ENCODE assay signal across 1 cellular context in the genomic region with DNA sequence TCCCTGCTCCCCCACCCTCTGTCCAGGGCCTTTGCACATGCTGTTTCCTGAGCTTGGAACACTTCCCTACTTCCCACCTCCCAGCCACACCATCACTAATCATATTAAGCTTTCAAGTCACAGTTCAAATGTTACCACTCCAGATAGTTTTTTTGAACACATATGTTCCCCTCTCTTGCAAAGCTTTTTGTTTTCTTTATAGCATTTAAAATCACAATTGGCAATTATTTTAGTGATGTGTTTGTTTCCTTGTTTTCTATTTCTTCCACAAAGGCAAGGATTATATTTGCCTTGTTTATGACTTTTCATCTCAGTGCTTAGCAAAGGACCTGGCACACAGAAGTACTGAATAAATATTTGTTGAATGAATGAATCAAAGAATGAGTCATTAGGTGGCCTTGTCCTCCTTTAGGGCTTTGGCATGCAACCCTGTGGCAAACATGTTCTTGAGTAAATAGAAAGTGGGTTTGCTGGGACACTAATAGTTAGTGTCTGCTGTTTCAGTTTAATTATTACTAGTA.
TF ChIP-seq lines count a peak whose summit lies in the region.

No MANE protein-coding gene starts in this region.

TF ChIP-seq in HepG2, 621 proteins besides CTCF, POLR2A, EP300 and RAD21 (continued from another document and continues in another):
- TF ChIP-seq, protein P1, sequence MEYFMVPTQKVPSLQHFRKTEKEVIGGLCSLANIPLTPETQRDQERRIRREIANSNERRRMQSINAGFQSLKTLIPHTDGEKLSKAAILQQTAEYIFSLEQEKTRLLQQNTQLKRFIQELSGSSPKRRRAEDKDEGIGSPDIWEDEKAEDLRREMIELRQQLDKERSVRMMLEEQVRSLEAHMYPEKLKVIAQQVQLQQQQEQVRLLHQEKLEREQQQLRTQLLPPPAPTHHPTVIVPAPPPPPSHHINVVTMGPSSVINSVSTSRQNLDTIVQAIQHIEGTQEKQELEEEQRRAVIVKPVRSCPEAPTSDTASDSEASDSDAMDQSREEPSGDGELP (IDR thresholded peaks at IDR 0.05; ENCODE audit: borderline replicate concordance, low read depth): no peak
- TF ChIP-seq TBL1XR1 (IDR thresholded peaks at IDR 0.05; ENCODE audit: borderline replicate concordance, low read length, partially characterized antibody) (peak; percentile 38), ZNF12 (CRISPR knock-in tag; IDR thresholded peaks at IDR 0.05) (0 out of 2 replicates have a peak, but pooled peaks have one; percentile 60), ZNF614 (CRISPR knock-in tag; IDR thresholded peaks at IDR 0.05; ENCODE audit: borderline replicate concordance) (0 out of 2 replicates have a peak, but pooled peaks have one; percentile 32), DPF2 (CRISPR knock-in tag; IDR thresholded peaks at IDR 0.05; ENCODE audit: borderline replicate concordance, low read depth) (peak; percentile 91), PHF21A (CRISPR knock-in tag; IDR thresholded peaks at IDR 0.05) (peak; percentile 69), ISL2 (CRISPR knock-in tag; IDR thresholded peaks at IDR 0.05) (peak; percentile 96), NRL (CRISPR knock-in tag; IDR thresholded peaks at IDR 0.05; ENCODE audit: borderline replicate concordance) (no peak), ZNF34 (CRISPR knock-in tag; IDR thresholded peaks at IDR 0.05; ENCODE audit: borderline replicate concordance) (no peak), KDM5A (IDR thresholded peaks at IDR 0.05; ENCODE audit: borderline replicate concordance, low read length) (no peak), SOX13 (IDR thresholded peaks at IDR 0.05) (no peak; the same call in 1 of the 2 replicates), SOX13 (CRISPR knock-in tag; conservative IDR thresholded peaks at IDR 0.05 in 1 of 2, IDR thresholded peaks at IDR 0.05 in 1 of 2) (peak in 1 of 2 experiments; percentile 95; a peak in 2 of 4 replicates), KLF12 (CRISPR knock-in tag; IDR thresholded peaks at IDR 0.05; ENCODE audit: borderline replicate concordance) (no peak), JUND (CRISPR knock-in tag; IDR thresholded peaks at IDR 0.05) (peak; percentile 98), ZNF264 (CRISPR knock-in tag; IDR thresholded peaks at IDR 0.05) (peak; percentile 96), SATB2 (CRISPR knock-in tag; IDR thresholded peaks at IDR 0.05) (no peak), NFIC (IDR thresholded peaks at IDR 0.05; ENCODE audit: low read length) (peak; percentile 97), ZNF605 (CRISPR knock-in tag; IDR thresholded peaks at IDR 0.05) (no peak), HHEX (CRISPR knock-in tag; IDR thresholded peaks at IDR 0.05) (peak; percentile 57), U2AF2 (IDR thresholded peaks at IDR 0.05; ENCODE audit: low read depth, low read length) (no peak), ZBTB3 (CRISPR knock-in tag; IDR thresholded peaks at IDR 0.05; ENCODE audit: borderline replicate concordance, low read depth) (peak; percentile 100), EHMT2 (IDR thresholded peaks at IDR 0.05; ENCODE audit: borderline replicate concordance, low read depth, low read length) (peak; percentile 79; the same call in 1 of the 2 replicates), PPARG (CRISPR knock-in tag; conservative IDR thresholded peaks at IDR 0.05) (peak; percentile 81), MBNL3 (CRISPR knock-in tag; conservative IDR thresholded peaks at IDR 0.05) (no peak), IRX3 (CRISPR knock-in tag; IDR thresholded peaks at IDR 0.05; ENCODE audit: borderline replicate concordance, low read depth) (no peak), MLLT10 (CRISPR knock-in tag; IDR thresholded peaks at IDR 0.05) (no peak), HES4 (CRISPR knock-in tag; IDR thresholded peaks at IDR 0.05; ENCODE audit: borderline replicate concordance) (no peak), ZNF713 (CRISPR knock-in tag; IDR thresholded peaks at IDR 0.05) (no peak), CEBPG (CRISPR knock-in tag; IDR thresholded peaks at IDR 0.05) (0 out of 2 replicates have a peak, but pooled peaks have one; percentile 69), ZNF496 (CRISPR knock-in tag; IDR thresholded peaks at IDR 0.05; ENCODE audit: insufficient replicate concordance) (no peak)
- TF ChIP-seq, protein P2, sequence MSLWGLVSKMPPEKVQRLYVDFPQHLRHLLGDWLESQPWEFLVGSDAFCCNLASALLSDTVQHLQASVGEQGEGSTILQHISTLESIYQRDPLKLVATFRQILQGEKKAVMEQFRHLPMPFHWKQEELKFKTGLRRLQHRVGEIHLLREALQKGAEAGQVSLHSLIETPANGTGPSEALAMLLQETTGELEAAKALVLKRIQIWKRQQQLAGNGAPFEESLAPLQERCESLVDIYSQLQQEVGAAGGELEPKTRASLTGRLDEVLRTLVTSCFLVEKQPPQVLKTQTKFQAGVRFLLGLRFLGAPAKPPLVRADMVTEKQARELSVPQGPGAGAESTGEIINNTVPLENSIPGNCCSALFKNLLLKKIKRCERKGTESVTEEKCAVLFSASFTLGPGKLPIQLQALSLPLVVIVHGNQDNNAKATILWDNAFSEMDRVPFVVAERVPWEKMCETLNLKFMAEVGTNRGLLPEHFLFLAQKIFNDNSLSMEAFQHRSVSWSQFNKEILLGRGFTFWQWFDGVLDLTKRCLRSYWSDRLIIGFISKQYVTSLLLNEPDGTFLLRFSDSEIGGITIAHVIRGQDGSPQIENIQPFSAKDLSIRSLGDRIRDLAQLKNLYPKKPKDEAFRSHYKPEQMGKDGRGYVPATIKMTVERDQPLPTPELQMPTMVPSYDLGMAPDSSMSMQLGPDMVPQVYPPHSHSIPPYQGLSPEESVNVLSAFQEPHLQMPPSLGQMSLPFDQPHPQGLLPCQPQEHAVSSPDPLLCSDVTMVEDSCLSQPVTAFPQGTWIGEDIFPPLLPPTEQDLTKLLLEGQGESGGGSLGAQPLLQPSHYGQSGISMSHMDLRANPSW (CRISPR knock-in tag; IDR thresholded peaks at IDR 0.05; ENCODE audit: borderline replicate concordance): peak; percentile 70; the same call in 1 of the 2 replicates
- TF ChIP-seq, protein P3, sequence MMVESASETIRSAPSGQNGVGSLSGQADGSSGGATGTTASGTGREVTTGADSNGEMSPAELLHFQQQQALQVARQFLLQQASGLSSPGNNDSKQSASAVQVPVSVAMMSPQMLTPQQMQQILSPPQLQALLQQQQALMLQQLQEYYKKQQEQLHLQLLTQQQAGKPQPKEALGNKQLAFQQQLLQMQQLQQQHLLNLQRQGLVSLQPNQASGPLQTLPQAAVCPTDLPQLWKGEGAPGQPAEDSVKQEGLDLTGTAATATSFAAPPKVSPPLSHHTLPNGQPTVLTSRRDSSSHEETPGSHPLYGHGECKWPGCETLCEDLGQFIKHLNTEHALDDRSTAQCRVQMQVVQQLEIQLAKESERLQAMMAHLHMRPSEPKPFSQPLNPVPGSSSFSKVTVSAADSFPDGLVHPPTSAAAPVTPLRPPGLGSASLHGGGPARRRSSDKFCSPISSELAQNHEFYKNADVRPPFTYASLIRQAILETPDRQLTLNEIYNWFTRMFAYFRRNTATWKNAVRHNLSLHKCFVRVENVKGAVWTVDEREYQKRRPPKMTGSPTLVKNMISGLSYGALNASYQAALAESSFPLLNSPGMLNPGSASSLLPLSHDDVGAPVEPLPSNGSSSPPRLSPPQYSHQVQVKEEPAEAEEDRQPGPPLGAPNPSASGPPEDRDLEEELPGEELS (CRISPR knock-in tag; IDR thresholded peaks at IDR 0.05): peak; percentile 97
- TF ChIP-seq, protein P4, sequence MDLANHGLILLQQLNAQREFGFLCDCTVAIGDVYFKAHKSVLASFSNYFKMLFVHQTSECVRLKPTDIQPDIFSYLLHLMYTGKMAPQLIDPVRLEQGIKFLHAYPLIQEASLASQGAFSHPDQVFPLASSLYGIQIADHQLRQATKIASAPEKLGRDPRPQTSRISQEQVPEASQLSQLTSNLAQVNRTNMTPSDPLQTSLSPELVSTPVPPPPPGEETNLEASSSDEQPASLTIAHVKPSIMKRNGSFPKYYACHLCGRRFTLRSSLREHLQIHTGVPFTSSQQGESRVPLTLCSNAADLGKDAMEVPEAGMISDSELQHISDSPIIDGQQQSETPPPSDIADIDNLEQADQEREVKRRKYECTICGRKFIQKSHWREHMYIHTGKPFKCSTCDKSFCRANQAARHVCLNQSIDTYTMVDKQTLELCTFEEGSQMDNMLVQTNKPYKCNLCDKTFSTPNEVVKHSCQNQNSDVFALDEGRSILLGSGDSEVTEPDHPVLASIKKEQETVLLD (CRISPR knock-in tag; IDR thresholded peaks at IDR 0.05; ENCODE audit: low read depth): no peak
- TF ChIP-seq, protein P5, sequence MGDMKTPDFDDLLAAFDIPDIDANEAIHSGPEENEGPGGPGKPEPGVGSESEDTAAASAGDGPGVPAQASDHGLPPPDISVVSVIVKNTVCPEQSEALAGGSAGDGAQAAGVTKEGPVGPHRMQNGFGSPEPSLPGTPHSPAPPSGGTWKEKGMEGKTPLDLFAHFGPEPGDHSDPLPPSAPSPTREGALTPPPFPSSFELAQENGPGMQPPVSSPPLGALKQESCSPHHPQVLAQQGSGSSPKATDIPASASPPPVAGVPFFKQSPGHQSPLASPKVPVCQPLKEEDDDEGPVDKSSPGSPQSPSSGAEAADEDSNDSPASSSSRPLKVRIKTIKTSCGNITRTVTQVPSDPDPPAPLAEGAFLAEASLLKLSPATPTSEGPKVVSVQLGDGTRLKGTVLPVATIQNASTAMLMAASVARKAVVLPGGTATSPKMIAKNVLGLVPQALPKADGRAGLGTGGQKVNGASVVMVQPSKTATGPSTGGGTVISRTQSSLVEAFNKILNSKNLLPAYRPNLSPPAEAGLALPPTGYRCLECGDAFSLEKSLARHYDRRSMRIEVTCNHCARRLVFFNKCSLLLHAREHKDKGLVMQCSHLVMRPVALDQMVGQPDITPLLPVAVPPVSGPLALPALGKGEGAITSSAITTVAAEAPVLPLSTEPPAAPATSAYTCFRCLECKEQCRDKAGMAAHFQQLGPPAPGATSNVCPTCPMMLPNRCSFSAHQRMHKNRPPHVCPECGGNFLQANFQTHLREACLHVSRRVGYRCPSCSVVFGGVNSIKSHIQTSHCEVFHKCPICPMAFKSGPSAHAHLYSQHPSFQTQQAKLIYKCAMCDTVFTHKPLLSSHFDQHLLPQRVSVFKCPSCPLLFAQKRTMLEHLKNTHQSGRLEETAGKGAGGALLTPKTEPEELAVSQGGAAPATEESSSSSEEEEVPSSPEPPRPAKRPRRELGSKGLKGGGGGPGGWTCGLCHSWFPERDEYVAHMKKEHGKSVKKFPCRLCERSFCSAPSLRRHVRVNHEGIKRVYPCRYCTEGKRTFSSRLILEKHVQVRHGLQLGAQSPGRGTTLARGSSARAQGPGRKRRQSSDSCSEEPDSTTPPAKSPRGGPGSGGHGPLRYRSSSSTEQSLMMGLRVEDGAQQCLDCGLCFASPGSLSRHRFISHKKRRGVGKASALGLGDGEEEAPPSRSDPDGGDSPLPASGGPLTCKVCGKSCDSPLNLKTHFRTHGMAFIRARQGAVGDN (CRISPR knock-in tag; IDR thresholded peaks at IDR 0.05): no peak
- TF ChIP-seq, protein P6, sequence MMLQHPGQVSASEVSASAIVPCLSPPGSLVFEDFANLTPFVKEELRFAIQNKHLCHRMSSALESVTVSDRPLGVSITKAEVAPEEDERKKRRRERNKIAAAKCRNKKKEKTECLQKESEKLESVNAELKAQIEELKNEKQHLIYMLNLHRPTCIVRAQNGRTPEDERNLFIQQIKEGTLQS (CRISPR knock-in tag; IDR thresholded peaks at IDR 0.05): peak; percentile 91
- TF ChIP-seq, protein P7, sequence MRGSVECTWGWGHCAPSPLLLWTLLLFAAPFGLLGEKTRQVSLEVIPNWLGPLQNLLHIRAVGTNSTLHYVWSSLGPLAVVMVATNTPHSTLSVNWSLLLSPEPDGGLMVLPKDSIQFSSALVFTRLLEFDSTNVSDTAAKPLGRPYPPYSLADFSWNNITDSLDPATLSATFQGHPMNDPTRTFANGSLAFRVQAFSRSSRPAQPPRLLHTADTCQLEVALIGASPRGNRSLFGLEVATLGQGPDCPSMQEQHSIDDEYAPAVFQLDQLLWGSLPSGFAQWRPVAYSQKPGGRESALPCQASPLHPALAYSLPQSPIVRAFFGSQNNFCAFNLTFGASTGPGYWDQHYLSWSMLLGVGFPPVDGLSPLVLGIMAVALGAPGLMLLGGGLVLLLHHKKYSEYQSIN (CRISPR knock-in tag; IDR thresholded peaks at IDR 0.05; ENCODE audit: borderline replicate concordance): no peak
- TF ChIP-seq, protein P8, sequence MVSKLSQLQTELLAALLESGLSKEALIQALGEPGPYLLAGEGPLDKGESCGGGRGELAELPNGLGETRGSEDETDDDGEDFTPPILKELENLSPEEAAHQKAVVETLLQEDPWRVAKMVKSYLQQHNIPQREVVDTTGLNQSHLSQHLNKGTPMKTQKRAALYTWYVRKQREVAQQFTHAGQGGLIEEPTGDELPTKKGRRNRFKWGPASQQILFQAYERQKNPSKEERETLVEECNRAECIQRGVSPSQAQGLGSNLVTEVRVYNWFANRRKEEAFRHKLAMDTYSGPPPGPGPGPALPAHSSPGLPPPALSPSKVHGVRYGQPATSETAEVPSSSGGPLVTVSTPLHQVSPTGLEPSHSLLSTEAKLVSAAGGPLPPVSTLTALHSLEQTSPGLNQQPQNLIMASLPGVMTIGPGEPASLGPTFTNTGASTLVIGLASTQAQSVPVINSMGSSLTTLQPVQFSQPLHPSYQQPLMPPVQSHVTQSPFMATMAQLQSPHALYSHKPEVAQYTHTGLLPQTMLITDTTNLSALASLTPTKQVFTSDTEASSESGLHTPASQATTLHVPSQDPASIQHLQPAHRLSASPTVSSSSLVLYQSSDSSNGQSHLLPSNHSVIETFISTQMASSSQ (IDR thresholded peaks at IDR 0.05; ENCODE audit: low read depth): peak; percentile 77
- TF ChIP-seq, protein P8 (CRISPR knock-in tag; IDR thresholded peaks at IDR 0.05; ENCODE audit: borderline replicate concordance): peak; percentile 87; the same call in 1 of the 2 replicates
